In genomic region chr4:125832161-125832560, GRCh38 we compare ENCODE assay signal across 1 cellular context.
TF ChIP-seq lines count a peak whose summit lies in the region.

No MANE protein-coding gene starts in this region.

TF ChIP-seq in SK-N-SH treated with all-trans-retinoic acid at 6 μM for 48 hours, 23 proteins besides CTCF, POLR2A, EP300 and RAD21 (continued from another document):
- TF ChIP-seq, protein P1, sequence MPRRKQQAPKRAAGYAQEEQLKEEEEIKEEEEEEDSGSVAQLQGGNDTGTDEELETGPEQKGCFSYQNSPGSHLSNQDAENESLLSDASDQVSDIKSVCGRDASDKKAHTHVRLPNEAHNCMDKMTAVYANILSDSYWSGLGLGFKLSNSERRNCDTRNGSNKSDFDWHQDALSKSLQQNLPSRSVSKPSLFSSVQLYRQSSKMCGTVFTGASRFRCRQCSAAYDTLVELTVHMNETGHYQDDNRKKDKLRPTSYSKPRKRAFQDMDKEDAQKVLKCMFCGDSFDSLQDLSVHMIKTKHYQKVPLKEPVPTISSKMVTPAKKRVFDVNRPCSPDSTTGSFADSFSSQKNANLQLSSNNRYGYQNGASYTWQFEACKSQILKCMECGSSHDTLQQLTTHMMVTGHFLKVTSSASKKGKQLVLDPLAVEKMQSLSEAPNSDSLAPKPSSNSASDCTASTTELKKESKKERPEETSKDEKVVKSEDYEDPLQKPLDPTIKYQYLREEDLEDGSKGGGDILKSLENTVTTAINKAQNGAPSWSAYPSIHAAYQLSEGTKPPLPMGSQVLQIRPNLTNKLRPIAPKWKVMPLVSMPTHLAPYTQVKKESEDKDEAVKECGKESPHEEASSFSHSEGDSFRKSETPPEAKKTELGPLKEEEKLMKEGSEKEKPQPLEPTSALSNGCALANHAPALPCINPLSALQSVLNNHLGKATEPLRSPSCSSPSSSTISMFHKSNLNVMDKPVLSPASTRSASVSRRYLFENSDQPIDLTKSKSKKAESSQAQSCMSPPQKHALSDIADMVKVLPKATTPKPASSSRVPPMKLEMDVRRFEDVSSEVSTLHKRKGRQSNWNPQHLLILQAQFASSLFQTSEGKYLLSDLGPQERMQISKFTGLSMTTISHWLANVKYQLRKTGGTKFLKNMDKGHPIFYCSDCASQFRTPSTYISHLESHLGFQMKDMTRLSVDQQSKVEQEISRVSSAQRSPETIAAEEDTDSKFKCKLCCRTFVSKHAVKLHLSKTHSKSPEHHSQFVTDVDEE (CRISPR knock-in tag; IDR thresholded peaks at IDR 0.05), result no peak
- TF ChIP-seq TOX (CRISPR knock-in tag; IDR thresholded peaks at IDR 0.05; ENCODE audit: borderline replicate concordance), result no peak
- TF ChIP-seq ZFP3 (CRISPR knock-in tag; IDR thresholded peaks at IDR 0.05), result no peak
- no peak for TF ChIP-seq ISL1 (CRISPR knock-in tag; IDR thresholded peaks at IDR 0.05)
- no peak for TF ChIP-seq RARB (CRISPR knock-in tag; IDR thresholded peaks at IDR 0.05)
- TF ChIP-seq ZNF8 (CRISPR knock-in tag; IDR thresholded peaks at IDR 0.05), result no peak
